Comparison of ENCODE assay signal across 32 cellular contexts in the genomic region with DNA sequence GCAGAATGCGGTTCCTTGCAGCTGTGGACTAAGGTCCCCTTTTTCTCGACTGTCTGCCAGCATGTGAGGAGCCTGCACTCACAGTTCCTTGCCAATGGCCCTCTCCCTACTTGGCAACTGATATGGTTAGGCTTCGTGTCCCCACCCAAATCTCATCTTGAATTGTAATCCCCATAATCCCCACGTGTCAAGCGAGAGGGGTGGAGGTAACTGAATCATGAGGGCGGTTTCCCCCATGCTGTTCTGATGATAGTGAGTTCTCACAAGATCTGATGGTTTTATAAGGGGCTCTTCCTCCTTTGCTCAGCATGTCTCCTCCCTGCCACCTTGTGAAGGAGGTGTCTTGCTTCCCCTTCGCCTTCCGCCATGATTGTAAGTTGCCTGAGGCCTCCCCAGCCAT. TPM values are rescaled to one million over a fixed set of nuclear protein-coding genes. Genes with fewer than 3 reads are reported as not detected.
"Had no signal": no experiment of that assay in that cellular context is flagged by ENCODE, and none has a peak within 500 bp of the region (broad histone marks: within the 10 kb centered on the region; RNA-seq: fewer than 3 reads in every experiment).

No MANE protein-coding gene starts in this region.

- H3K27me3 Mint-ChIP-seq: activated CD4-positive, alpha-beta memory T cell treated with anti-CD3 and anti-CD28 coated beads for 36 hours; activated CD4-positive, alpha-beta T cell treated with anti-CD3 and anti-CD28 coated beads for 36 hours; naive B cell; T-cell had no signal

- H3K27ac Mint-ChIP-seq: activated CD4-positive, alpha-beta memory T cell treated with anti-CD3 and anti-CD28 coated beads for 36 hours; activated CD4-positive, alpha-beta T cell treated with anti-CD3 and anti-CD28 coated beads for 36 hours had no signal

- H3K9me3 Mint-ChIP-seq: activated CD4-positive, alpha-beta memory T cell treated with anti-CD3 and anti-CD28 coated beads for 36 hours; activated naive CD4-positive, alpha-beta T cell treated with anti-CD3 and anti-CD28 coated beads, Interleukin-2, amount 50 U/mL, for 72 hours; activated T-cell treated with anti-CD3 and anti-CD28 coated beads, Interleukin-2, amount 50 U/mL, for 4 hours; T-cell had no signal

- H3K9me3 ChIP-seq: body of pancreas, esophagus squamous epithelium, left lung, right atrium auricular region, SK-N-SH, suprapubic skin had no signal

- H3K27me3 ChIP-seq: body of pancreas, esophagus squamous epithelium, left lung, right atrium auricular region, suprapubic skin had no signal

- H3K4me1 Mint-ChIP-seq: naive B cell had no signal

- H3K27ac ChIP-seq: body of pancreas, esophagus squamous epithelium, left lung, right atrium auricular region, skin epidermis, suprapubic skin had no signal

- DNase-seq: activated CD4-positive, alpha-beta memory T cell treated with anti-CD3 and anti-CD28 coated beads for 36 hours; activated CD4-positive, alpha-beta T cell treated with anti-CD3 and anti-CD28 coated beads for 36 hours; activated effector memory CD4-positive, alpha-beta T cell treated with anti-CD3 and anti-CD28 coated beads, Interleukin-2, amount 50 U/mL, for 16 hours; activated T-cell treated with anti-CD3 and anti-CD28 coated beads, Interleukin-2, amount 50 U/mL, for 4 hours; amniotic stem cell; body of pancreas; central memory CD4-positive, alpha-beta T cell; cortex of kidney; effector CD4-positive, alpha-beta T cell; esophagus squamous epithelium; hippocampal formation; kidney; left lung; mammary epithelial cell; naive B cell; occipital lobe; SK-N-SH; stimulated activated CD4-positive, alpha-beta T cell treated with anti-CD3 and anti-CD28 coated beads, Interleukin-15, amount 100 ng/mL, for 24 hours; stimulated activated CD4-positive, alpha-beta T cell treated with anti-CD3 and anti-CD28 coated beads, Interleukin-4, amount 100 ng/mL, for 1 hour; stimulated activated naive CD4-positive, alpha-beta T cell; T-cell; T1000; trophoblast cell had no signal

- ATAC-seq: activated CD4-positive, alpha-beta T cell treated with anti-CD3 and anti-CD28 coated beads for 36 hours; activated naive CD4-positive, alpha-beta T cell treated with anti-CD3 and anti-CD28 coated beads, Interleukin-2, amount 50 U/mL, for 72 hours; activated T-cell treated with anti-CD3 and anti-CD28 coated beads, Interleukin-2, amount 50 U/mL, for 4 hours; body of pancreas; left lung; T-cell had no signal

- H3K4me3 ChIP-seq: body of pancreas, esophagus squamous epithelium, left lung, right atrium auricular region, skin epidermis, suprapubic skin had no signal

- H3K4me3 Mint-ChIP-seq: activated CD4-positive, alpha-beta memory T cell treated with anti-CD3 and anti-CD28 coated beads for 36 hours; activated CD4-positive, alpha-beta T cell treated with anti-CD3 and anti-CD28 coated beads for 36 hours; activated T-cell treated with anti-CD3 and anti-CD28 coated beads, Interleukin-2, amount 50 U/mL, for 4 hours; naive B cell; T-cell had no signal

RNA-seq across cellular contexts. Expression of a gene that starts 22.7 kb away (rescaled TPM):
- total RNA-seq: activated naive CD4-positive, alpha-beta T cell treated with anti-CD3 and anti-CD28 coated beads, Interleukin-2, amount 50 U/mL, for 72 hours; body of pancreas; endothelial cell of umbilical vein; fibroblast of villous mesenchyme; glomerular endothelial cell; mammary epithelial cell; mononuclear cell; occipital lobe; posterior vena cava; right atrium auricular region had no signal
- polyA plus RNA-seq: endothelial cell of umbilical vein, mammary epithelial cell, SK-N-SH had no signal

RNA-seq across cellular contexts. Expression of a gene that starts 55.0 kb away (rescaled TPM):
- total RNA-seq: activated CD4-positive, alpha-beta memory T cell treated with anti-CD3 and anti-CD28 coated beads for 36 hours; activated CD4-positive, alpha-beta T cell treated with anti-CD3 and anti-CD28 coated beads for 36 hours; fibroblast of villous mesenchyme; mononuclear cell had no signal
